ENCODE assay signal across 8 cellular contexts in the genomic region with DNA sequence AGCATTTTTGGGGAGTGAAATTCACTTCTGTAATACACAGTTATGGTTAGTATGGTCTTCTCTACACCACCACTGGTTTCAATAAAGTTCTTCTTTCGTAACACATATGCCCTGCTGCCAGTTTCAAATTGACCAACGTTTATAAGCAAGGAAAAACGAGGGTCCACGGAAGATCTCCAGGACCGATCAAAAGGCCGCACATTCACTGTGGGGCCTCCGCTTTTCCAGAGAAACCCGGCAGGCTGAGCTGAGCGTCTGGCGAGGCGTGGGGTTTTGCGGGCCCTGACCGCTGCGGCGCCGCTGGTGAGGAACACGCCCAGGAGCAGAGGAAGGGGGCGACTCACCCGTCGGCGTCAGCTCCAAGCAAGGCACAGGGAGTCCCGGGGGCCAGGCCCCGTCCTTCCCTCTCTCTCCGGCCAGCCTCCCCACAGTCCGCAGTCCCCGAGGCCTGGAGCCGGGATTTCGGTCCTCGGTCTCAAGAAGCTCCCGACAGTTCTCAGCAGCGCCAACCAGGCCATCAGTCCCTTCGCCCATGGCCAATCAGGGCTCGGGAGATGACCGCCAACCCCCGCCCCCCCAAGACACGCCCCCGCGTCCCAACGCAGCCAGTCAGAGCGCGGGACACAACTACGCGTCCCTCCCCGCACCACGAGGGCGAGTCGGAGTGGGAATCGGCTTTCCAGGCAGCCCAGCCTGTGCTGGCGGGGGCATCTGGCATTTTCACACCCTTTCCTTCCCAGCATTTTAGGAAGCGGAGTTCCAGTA. TPM values are rescaled to one million over a fixed set of nuclear protein-coding genes. Genes with fewer than 3 reads are reported as not detected.
DNase-seq lines count a peak whose midpoint lies in the region; ATAC-seq and TF ChIP-seq lines count a peak whose summit lies in the region.

A gene with protein sequence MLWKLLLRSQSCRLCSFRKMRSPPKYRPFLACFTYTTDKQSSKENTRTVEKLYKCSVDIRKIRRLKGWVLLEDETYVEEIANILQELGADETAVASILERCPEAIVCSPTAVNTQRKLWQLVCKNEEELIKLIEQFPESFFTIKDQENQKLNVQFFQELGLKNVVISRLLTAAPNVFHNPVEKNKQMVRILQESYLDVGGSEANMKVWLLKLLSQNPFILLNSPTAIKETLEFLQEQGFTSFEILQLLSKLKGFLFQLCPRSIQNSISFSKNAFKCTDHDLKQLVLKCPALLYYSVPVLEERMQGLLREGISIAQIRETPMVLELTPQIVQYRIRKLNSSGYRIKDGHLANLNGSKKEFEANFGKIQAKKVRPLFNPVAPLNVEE (minus strand): TSS at position 522 of the 765 bp plus-strand sequence. CDS start 8,432 bp downstream, outside the sequence.

- H3K27me3 ChIP-seq in upper lobe of left lung: no peaks in the 10 kb centered on the region

- H3K4me3 ChIP-seq in GM12864 (ENCODE audit: low read depth, low read length): peak within 1 kb of the TSS; percentile 78
- peak within 1 kb of the TSS; percentile 34 to 77 (median 68) for H3K4me3 ChIP-seq in upper lobe of left lung

- peaks cover 16 to 22% (median 18%) of the 10 kb centered on the region in 4 donors for H3K4me1 ChIP-seq in upper lobe of left lung

- no peaks in the 10 kb centered on the region for H3K9me3 ChIP-seq in upper lobe of left lung

- ATAC-seq in HG02678 (IDR thresholded peaks at IDR 0.05; ENCODE audit: unreplicated experiment): peak; percentile 95
- ATAC-seq in left cardiac atrium: peak; percentile 99
- peak; percentile 99 for ATAC-seq in upper lobe of left lung (ENCODE audit: low FRiP score in 2 of 2)

- intact Hi-C loops in left cardiac atrium (cut with DNase I): loop anchor here in 1 of 2 donors (5.0 kb wide), 1 partner anchor 105 kb away; a partner anchor contains a TSS
- intact Hi-C loops in posterior vena cava (cut with DNase I): loop anchor here in 1 of 2 donors (5.0 kb wide), 1 partner anchor 40 kb away; no protein-coding TSS in a partner anchor

- no peaks in the 10 kb centered on the region for H3K36me3 ChIP-seq in upper lobe of left lung

- peak in 3 of 4 donors; percentile 46 to 79 (median 75) for TF ChIP-seq POLR2A in upper lobe of left lung (IDR thresholded peaks at IDR 0.05)

- TF ChIP-seq EP300 in upper lobe of left lung (IDR thresholded peaks at IDR 0.05): no peak

- peak within 1 kb of the TSS; percentile 89 to 93 (median 90) for H3K27ac ChIP-seq in upper lobe of left lung

- 0% methylated on average over 9 to 45 of the region's 50 CpGs for WGBS in upper lobe of left lung, 2 donors

- TF ChIP-seq CTCF in GM12864 (IDR thresholded peaks at IDR 0.05; ENCODE audit: low read depth, low read length, missing control alignments): no peak
- TF ChIP-seq CTCF in upper lobe of left lung (IDR thresholded peaks at IDR 0.05): peak in 1 of 6 experiments; percentile 19

- DNase-seq in GM12864 (ENCODE audit: low read depth) (peak; percentile 66), NCI-H128 (lab: John Stamatoyannopoulos, UW; ENCODE audit: unreplicated experiment) (peak; percentile 91), T-helper 1 cell (peak; percentile 66 to 87 (median 75)), amniotic stem cell (lab: John Stamatoyannopoulos, UW) (peak; percentile 91), left cardiac atrium (peak; percentile 95), posterior vena cava (ENCODE audit: low spot score) (peak; percentile 97), upper lobe of left lung (peak; percentile 93 to 95)

RNA-seq across cellular contexts. Expression of the gene that starts here (rescaled TPM):
- total RNA-seq in left cardiac atrium (10 to 100 TPM; 21.2 to 25.2 TPM), posterior vena cava (10 to 100 TPM in 1 of 2 donors, 1 to 10 TPM in 1; 8.3 to 10.4 TPM), upper lobe of left lung (10 to 100 TPM in 5 of 6 donors, 1 to 10 TPM in 1; 6.4 to 34.8 (median 13.6) TPM)

Comparison
In these comparisons a context has a peak if more than half of its experiments do, and no peak if none do; other contexts are left out.
1. Peak in every context shown above with its lines: DNase-seq, ATAC-seq, H3K4me3 ChIP-seq and H3K27ac ChIP-seq.